ENCODE assay signal across 17 cellular contexts in genomic region chr2:229268626-229269025, GRCh38. TPM values are rescaled to one million over a fixed set of nuclear protein-coding genes. Genes with fewer than 3 reads are reported as not detected.
DNase-seq lines count a peak whose midpoint lies in the region; TF ChIP-seq lines count a peak whose summit lies in the region.
"Had no signal": no experiment of that assay in that cellular context is flagged by ENCODE, and none has a peak within 500 bp of the region (broad histone marks: within the 10 kb centered on the region; RNA-seq: fewer than 3 reads in every experiment).

No MANE protein-coding gene starts in this region.

- peak; percentile 62 for DNase-seq in HFFc6
- no peak for DNase-seq in breast epithelium (ENCODE audit: low spot score in 2 of 2)
- DNase-seq in transverse colon, result no peak
- no peak for DNase-seq in stimulated activated CD4-positive, alpha-beta T cell treated with anti-CD3 and anti-CD28 coated beads, Interleukin-2, amount 100 ng/mL, for 24 hours
- no peak for DNase-seq in OCI-LY7 (ENCODE audit: low spot score)
- DNase-seq in activated T-cell treated with anti-CD3 and anti-CD28 coated beads, Interleukin-2, amount 50 U/mL, for 1 hour, result no peak
- no peak for DNase-seq in NCI-H1694 (lab: John Stamatoyannopoulos, UW)
- DNase-seq: activated CD4-positive, alpha-beta T cell treated with anti-CD3 and anti-CD28 coated beads, Interleukin-2, amount 50 U/mL, for 1 hour; activated effector memory CD4-positive, alpha-beta T cell treated with Interleukin-2 at 50 U/mL for 16 hours; central memory CD4-positive, alpha-beta T cell; COR-L47; mucosa of descending colon; NCI-H1048; NCI-H446; retina had no signal

- no peaks in the 10 kb centered on the region for H4K20me1 ChIP-seq in OCI-LY7 (ENCODE audit: insufficient read depth, low read length)

- H3K27ac ChIP-seq in breast epithelium, result no peak overlapping the region
- no peak overlapping the region for H3K27ac ChIP-seq in muscle layer of colon (ENCODE audit: low read depth, low read length)
- H3K27ac ChIP-seq in transverse colon, result peak overlapping the region in 3 of 4 donors; percentile 15 to 86 (median 86)
- no peak overlapping the region for H3K27ac ChIP-seq in OCI-LY7 (ENCODE audit: low read depth, low read length, poor library complexity, severe bottlenecking)
- H3K27ac ChIP-seq: epithelial cell of prostate had no signal

- TF ChIP-seq EP300 in transverse colon (IDR thresholded peaks at IDR 0.05; ENCODE audit: low read depth), result no peak

- TF ChIP-seq CTCF in HFFc6 (IDR thresholded peaks at IDR 0.05) (no peak), breast epithelium (IDR thresholded peaks at IDR 0.05) (no peak), transverse colon (IDR thresholded peaks at IDR 0.05) (no peak), OCI-LY7 (conservative IDR thresholded peaks at IDR 0.05; ENCODE audit: low read length) (no peak)

- no TSS peak for BruUV-seq in OCI-LY7 (replicated peaks; lab: Mats Ljungman, UMichigan)

- in situ Hi-C loops in transverse colon (cut with MboI; ENCODE audit: low pct_ligation_motif_present in 1 of 4, low pct_unique_long_range_greater_than_20kb in 1 of 4, low sequenced_read_pairs in 3 of 4), result loop anchor here in 2 of 4 donors (10.0 to 25.0 kb wide), 2 partner anchors 134 to 581 kb away; no protein-coding TSS in a partner anchor

- H3K27me3 Mint-ChIP-seq in HFFc6 (ENCODE audit: insufficient read depth), result peaks cover 1% of the 10 kb centered on the region

- H3K79me2 ChIP-seq in OCI-LY7 (ENCODE audit: insufficient read depth, low read depth, low read length), result no peaks in the 10 kb centered on the region

- H3K27ac Mint-ChIP-seq in HFFc6, result peak overlapping the region; percentile 30; the same call in 1 of the 2 replicates

- H3K9ac ChIP-seq in muscle layer of colon (ENCODE audit: low read length), result peak overlapping the region; percentile 6

- H3K9me3 ChIP-seq in breast epithelium, result no peaks in the 10 kb centered on the region
- no peaks in the 10 kb centered on the region for H3K9me3 ChIP-seq in muscle layer of colon (ENCODE audit: low read length)
- no peaks in the 10 kb centered on the region for H3K9me3 ChIP-seq in transverse colon
- H3K9me3 ChIP-seq in OCI-LY7 (ENCODE audit: low read length), result no peaks in the 10 kb centered on the region
- H3K9me3 ChIP-seq: mucosa of descending colon had no signal

- TF ChIP-seq POLR2A in breast epithelium (IDR thresholded peaks at IDR 0.05) (no peak), transverse colon (IDR thresholded peaks at IDR 0.05) (no peak)

- peak overlapping the region; percentile 89 for H3K4me3 Mint-ChIP-seq in HFFc6

- H3K4me1 ChIP-seq in breast epithelium (no peaks in the 10 kb centered on the region), muscle layer of colon (ENCODE audit: insufficient read depth, low read length) (peaks cover 20% of the 10 kb centered on the region), transverse colon (peaks cover 3 to 41% (median 13%) of the 10 kb centered on the region in 4 donors), OCI-LY7 (ENCODE audit: insufficient read depth, low read length, poor library complexity, severe bottlenecking) (no peaks in the 10 kb centered on the region)

- no peaks in the 10 kb centered on the region for H3K27me3 ChIP-seq in breast epithelium
- H3K27me3 ChIP-seq in muscle layer of colon (ENCODE audit: control insufficient read depth in 1 of 2, insufficient read depth in 2 of 2, low read length in 2 of 2), result no peaks in the 10 kb centered on the region
- no peaks in the 10 kb centered on the region for H3K27me3 ChIP-seq in transverse colon

- CTCF ChIA-PET in OCI-LY7 (lab: Charles Lee; ENCODE audit: unreplicated experiment), result no interaction called here

- intact Hi-C loops in breast epithelium (cut with DNase I; ENCODE audit: low total_unique reads) (no loop called here), transverse colon (cut with DNase I; ENCODE audit: low total_unique reads) (no loop called here), OCI-LY7 (cut with micrococcal nuclease; ENCODE audit: unreplicated experiment) (no loop called here)

- H3K4me2 ChIP-seq in OCI-LY7 (ENCODE audit: low read length), result no peak overlapping the region

- H2AFZ ChIP-seq in OCI-LY7 (ENCODE audit: low read length), result no peak overlapping the region

- H3K36me3 ChIP-seq in breast epithelium, result no peaks in the 10 kb centered on the region
- H3K36me3 ChIP-seq in muscle layer of colon (ENCODE audit: insufficient read depth, low read length), result no peaks in the 10 kb centered on the region
- H3K36me3 ChIP-seq in transverse colon, result no peaks in the 10 kb centered on the region
- H3K36me3 ChIP-seq in OCI-LY7 (ENCODE audit: insufficient read depth, low read length), result no peaks in the 10 kb centered on the region

- peak overlapping the region; percentile 63 to 94 (median 84) for H3K4me3 ChIP-seq in breast epithelium
- H3K4me3 ChIP-seq in muscle layer of colon (ENCODE audit: low read depth in 1 of 2, low read length in 2 of 2), result peak overlapping the region in 1 of 2 donors; percentile 68
- peak overlapping the region in 2 of 4 donors; percentile 75 to 82 for H3K4me3 ChIP-seq in transverse colon
- no peak overlapping the region for H3K4me3 ChIP-seq in OCI-LY7 (ENCODE audit: low read depth, low read length, poor library complexity, severe bottlenecking)
- H3K4me3 ChIP-seq: mucosa of descending colon had no signal

- H3K36me3 Mint-ChIP-seq in HFFc6 (ENCODE audit: low read depth), result no peaks in the 10 kb centered on the region

- no peaks in the 10 kb centered on the region for H3K9me2 ChIP-seq in OCI-LY7 (ENCODE audit: insufficient read depth, low read length)

- 36 to 39% methylated on average over 4 of the region's 4 CpGs for WGBS in transverse colon (ENCODE audit: low coverage in 1 of 2), 2 donors

- H3K9me3 Mint-ChIP-seq in HFFc6, result no peaks in the 10 kb centered on the region

- peaks cover 49% of the 10 kb centered on the region for H3K4me1 Mint-ChIP-seq in HFFc6 (ENCODE audit: low read depth)

- POLR2A ChIA-PET in OCI-LY7 (lab: Charles Lee), result interaction anchor here (0.6 kb wide), 1 partner anchor 47 kb away, joined by 3 read pairs; no protein-coding TSS in a partner anchor

RNA-seq across cellular contexts. Expression of gene PID1, which starts 2.5 kb away (rescaled TPM):
- total RNA-seq in HFFc6 (2021; fragmentation: NEBNext Ultra II Directional; extraction: Animal tissue kit (Norgen Biotek cat#: 25700)), result 1 to 10 TPM; 6.7 to 9.1 (median 8.6) TPM
- total RNA-seq in breast epithelium (10 to 100 TPM; 13.5 to 60.3 (median 42.0) TPM), transverse colon (10 to 100 TPM; 21.6 to 54.6 (median 27.9) TPM), OCI-LY7 (2022) (not detected in 2 replicates)
- total RNA-seq in OCI-LY7 (2014; rRNA removed; shearing (Covaris generic)), result not detected in 2 replicates

Comparison
In these comparisons a context has a peak if more than half of its experiments do, and no peak if none do; other contexts are left out.
1. H3K27ac ChIP-seq: peak in transverse colon (3 of 4); none in breast epithelium (0 of 2), muscle layer of colon (single experiment) and OCI-LY7 (single experiment).
2. RNA of gene PID1, which starts 2.5 kb away (total RNA-seq): 13.5 to 60.3 TPM in breast epithelium, 21.6 to 54.6 TPM in transverse colon and 6.7 to 9.1 TPM in HFFc6; not detected in OCI-LY7; every median in the first group is over 4 times any median in the second.